Comparison of ENCODE assay signal across 8 cellular contexts in genomic region chr6:31114970-31115849, GRCh38. TPM values are rescaled to one million over a fixed set of nuclear protein-coding genes. Genes with fewer than 3 reads are reported as not detected.
A peak's percentile ranks its signal among the peaks of the same experiment; 100 is the strongest.
DNase-seq lines count a peak whose midpoint lies in the region; ATAC-seq, FAIRE-seq and TF ChIP-seq lines count a peak whose summit lies in the region.

No MANE protein-coding gene starts in this region.

- no peaks in the 10 kb centered on the region for H3K79me2 ChIP-seq in HepG2 (ENCODE audit: insufficient read depth, low read length)

- H3K9me3 Mint-ChIP-seq in immature natural killer cell = no peaks in the 10 kb centered on the region

- no peak overlapping the region for H2BK15ac ChIP-seq in mesenchymal stem cell (ENCODE audit: low read depth, poor library complexity, severe bottlenecking)

- H3K14ac ChIP-seq in mesenchymal stem cell (ENCODE audit: low read length in 2 of 2) = peak overlapping the region in 1 of 2 experiments; percentile 94

- no peak for TF ChIP-seq RAD21 in HepG2 (CRISPR knock-in tag; IDR thresholded peaks at IDR 0.05)

- CTCF ChIA-PET in HepG2 (lab: Yijun Ruan, JAX; ENCODE audit: low intra/inter-chr PET ratio, low total read pairs) = no interaction called here

- H3K36me3 Mint-ChIP-seq in immature natural killer cell = no peaks in the 10 kb centered on the region

- H3K4me1 ChIP-seq in HepG2 (ENCODE audit: insufficient read depth, low read length) (peaks cover 9% of the 10 kb centered on the region; the same call in 1 of the 2 replicates), right lobe of liver (no peaks in the 10 kb centered on the region), mesenchymal stem cell (ENCODE audit: control insufficient read depth, insufficient read depth, low read depth, low read length) (peaks cover 22% of the 10 kb centered on the region)

- no peak overlapping the region for H3K27ac ChIP-seq in HepG2 (ENCODE audit: extremely low read length, insufficient read depth, low read length)
- H3K27ac ChIP-seq in right lobe of liver = no peak overlapping the region
- H3K27ac ChIP-seq in mesenchymal stem cell (ENCODE audit: low read length, poor library complexity, severe bottlenecking) = peak overlapping the region; percentile 70

- H3K4me3 ChIP-seq in HepG2 (replicated peaks in 1 of 3; ENCODE audit: insufficient read depth in 1 of 3, low read depth in 2 of 3, low read length in 3 of 3) (no peak overlapping the region; a peak in 1 of 6 replicates), right lobe of liver (no peak overlapping the region), mesenchymal stem cell (ENCODE audit: insufficient read depth in 1 of 2, low read depth in 1 of 2, low read length in 2 of 2) (peak overlapping the region in 1 of 2 experiments; percentile 63)

- H4K8ac ChIP-seq in mesenchymal stem cell (ENCODE audit: low read length) = peak overlapping the region; percentile 33

- H3K9ac ChIP-seq in HepG2 (ENCODE audit: insufficient read depth, low read depth, low read length) = no peak overlapping the region
- peak overlapping the region; percentile 85 for H3K9ac ChIP-seq in mesenchymal stem cell (ENCODE audit: low read length)

- H3K4me3 Mint-ChIP-seq in immature natural killer cell = no peak overlapping the region

- H3K27me3 Mint-ChIP-seq in immature natural killer cell (ENCODE audit: low read depth in 3 of 3) = peaks cover 3 to 34% (median 4%) of the 10 kb centered on the region in 3 donors

- POLR2A ChIA-PET in HepG2 (lab: Yijun Ruan, JAX) = interaction anchor here (0.8 kb wide), 1 partner anchor 28 kb away, joined by 3 read pairs; no protein-coding TSS in a partner anchor

- intact Hi-C loops in HepG2 (cut with micrococcal nuclease; ENCODE audit: unreplicated experiment) (no loop called here), right lobe of liver (cut with DNase I) (no loop called here)

- 39% methylated on average over 9 of the region's 9 CpGs for WGBS in HepG2 (ENCODE audit: low lambda C conversion rate)
- WGBS in right lobe of liver (ENCODE audit: insufficient coverage, low coverage, low lambda C conversion rate, missing lambda C conversion rate) = 44% methylated on average over 8 of the region's 9 CpGs
- WGBS in mesenchymal stem cell = 81% methylated on average over 7 of the region's 9 CpGs

- no peaks in the 10 kb centered on the region for H3K4me1 Mint-ChIP-seq in immature natural killer cell

- TF ChIP-seq EP300 in HepG2 (IDR thresholded peaks at IDR 0.05; ENCODE audit: low read depth in 2 of 2, low read length in 2 of 2) = no peak
- no peak for TF ChIP-seq EP300 in HepG2 (CRISPR knock-in tag; IDR thresholded peaks at IDR 0.05; ENCODE audit: borderline replicate concordance)

- H3K4me2 ChIP-seq in HepG2 (ENCODE audit: low read depth, low read length) (0 out of 2 replicates have a peak overlapping the region, but pooled peaks have one; percentile 34), mesenchymal stem cell (ENCODE audit: low read length, poor library complexity, severe bottlenecking) (peak overlapping the region; percentile 38)

- in situ Hi-C loops in HepG2 (cut with HindIII; ENCODE audit: extremely low pct_ligation_motif_present, low pct_unique_long_range_greater_than_20kb) = no loop called here

- H3K18ac ChIP-seq in mesenchymal stem cell (ENCODE audit: low read depth in 1 of 2, low read length in 2 of 2) = peak overlapping the region; percentile 6 to 22

- H3K27me3 ChIP-seq in HepG2 (ENCODE audit: control insufficient read depth in 1 of 2, insufficient read depth in 2 of 2, low read length in 2 of 2) (peaks cover 5 to 83% of the 10 kb centered on the region in 2 experiments; a peak in 4 of 5 replicates), right lobe of liver (no peaks in the 10 kb centered on the region), mesenchymal stem cell (ENCODE audit: control insufficient read depth in 1 of 2, insufficient read depth in 1 of 2, low read length in 2 of 2) (peaks cover 8 to 12% of the 10 kb centered on the region in 2 experiments)

- H3K36me3 ChIP-seq in HepG2 (replicated peaks in 1 of 2; ENCODE audit: control insufficient read depth in 1 of 2, insufficient read depth in 2 of 2, low read length in 2 of 2) (no peaks in the 10 kb centered on the region), right lobe of liver (no peaks in the 10 kb centered on the region), mesenchymal stem cell (ENCODE audit: control insufficient read depth in 1 of 2, insufficient read depth in 2 of 2, low read depth in 1 of 2, low read length in 2 of 2) (peaks cover 0 to 12% of the 10 kb centered on the region in 2 experiments)

- H2BK5ac ChIP-seq in mesenchymal stem cell (ENCODE audit: low read depth, low read length, poor library complexity, severe bottlenecking) = peak overlapping the region; percentile 66

- peak; percentile 21; the same call in 1 of the 2 replicates for TF ChIP-seq CTCF in HepG2 (CRISPR knock-in tag; IDR thresholded peaks at IDR 0.05)
- TF ChIP-seq CTCF in right lobe of liver (IDR thresholded peaks at IDR 0.05) = no peak

- peak overlapping the region in 1 of 2 experiments; percentile 57 for H2BK12ac ChIP-seq in mesenchymal stem cell (ENCODE audit: low read length in 2 of 2)

- H2AFZ ChIP-seq in HepG2 (ENCODE audit: low read length) (no peak overlapping the region), mesenchymal stem cell (ENCODE audit: low read depth, low read length) (no peak overlapping the region)

- DNase-seq in HepG2 (ENCODE audit: low spot score) (peak; percentile 25), right lobe of liver (no peak), cerebellar cortex (ENCODE audit: low spot score) (peak; percentile 39), mesenchymal stem cell (peak; percentile 19), immature natural killer cell (no peak)

- BruUV-seq in HepG2 (replicated peaks; lab: Mats Ljungman, UMichigan) = no TSS peak

- H4K20me1 ChIP-seq in HepG2 (ENCODE audit: insufficient read depth, low read length) = no peaks in the 10 kb centered on the region

- H3K23ac ChIP-seq in mesenchymal stem cell (ENCODE audit: low read length in 2 of 2) = no peak overlapping the region

- TF ChIP-seq POLR2A in HepG2 (IDR thresholded peaks at IDR 0.05; ENCODE audit: insufficient read depth in 1 of 2, low read depth in 2 of 2, low read length in 2 of 2) (no peak), right lobe of liver (IDR thresholded peaks at IDR 0.05) (no peak)

- peak; percentile 20; the same call in 2 of the 3 replicates for ATAC-seq in HepG2
- ATAC-seq in right lobe of liver = no peak
- ATAC-seq in GM19455 (IDR thresholded peaks at IDR 0.05; ENCODE audit: unreplicated experiment) = no peak
- ATAC-seq in GM21423 (IDR thresholded peaks at IDR 0.05; ENCODE audit: unreplicated experiment) = no peak
- no peak for ATAC-seq in HG03159 (IDR thresholded peaks at IDR 0.05; ENCODE audit: unreplicated experiment)

- H3K4ac ChIP-seq in mesenchymal stem cell (ENCODE audit: low read depth in 1 of 2, low read length in 2 of 2) = peak overlapping the region; percentile 3 to 7

- H2AK5ac ChIP-seq in mesenchymal stem cell (ENCODE audit: low read length, severe bottlenecking) = peak overlapping the region; percentile 87

- no peaks in the 10 kb centered on the region for H3K9me3 ChIP-seq in HepG2 (ENCODE audit: low read length)
- no peaks in the 10 kb centered on the region for H3K9me3 ChIP-seq in right lobe of liver
- H3K9me3 ChIP-seq in mesenchymal stem cell (ENCODE audit: control insufficient read depth, low read length) = no peaks in the 10 kb centered on the region

- peak overlapping the region; percentile 34 for H2BK120ac ChIP-seq in mesenchymal stem cell (ENCODE audit: low read depth, low read length)

- peaks cover 22% of the 10 kb centered on the region for H3K79me1 ChIP-seq in mesenchymal stem cell (replicated peaks; ENCODE audit: low read length, poor library complexity, severe bottlenecking)

- peak; percentile 23 for FAIRE-seq in HepG2 (lab: Jason Lieb, UNC)

- H3K27ac Mint-ChIP-seq in immature natural killer cell = no peak overlapping the region

- peak overlapping the region; percentile 73 for H4K91ac ChIP-seq in mesenchymal stem cell (ENCODE audit: low read length)

RNA-seq across cellular contexts. Expression of gene PSORS1C1, which starts 0.6 kb away (rescaled TPM):
- 0.02 TPM in 1 of 2 replicates, not detected in the other for total RNA-seq in HepG2 (2016; rRNA removed; fragmentation: Illumina TruSeq; extraction: Trizol)
- total RNA-seq in HepG2 (2016; cell fraction: cytosol; rRNA removed; fragmentation: Illumina TruSeq; extraction: Trizol; ENCODE audit: low read depth) = not detected in 2 replicates
- not detected in 2 replicates for total RNA-seq in HepG2 (2016; cell fraction: insoluble cytoplasmic fraction; rRNA removed; fragmentation: Illumina TruSeq; extraction: Trizol)
- not detected in 2 replicates for total RNA-seq in HepG2 (2016; cell fraction: membrane; rRNA removed; fragmentation: Illumina TruSeq; extraction: Trizol)
- not detected in 2 replicates for total RNA-seq in HepG2 (2016; cell fraction: nucleus; rRNA removed; fragmentation: Illumina TruSeq; extraction: Trizol)
- 0.01 and 0.24 TPM in 2 replicates for polyA plus RNA-seq in HepG2 (2011; rRNA removed)
- not detected in 2 replicates for polyA plus RNA-seq in HepG2 (2011; cell fraction: cytosol; rRNA removed)
- polyA plus RNA-seq in HepG2 (2011; cell fraction: nucleus; rRNA removed) = 0.12 and 0.23 TPM in 2 replicates
- not detected in 2 replicates for polyA plus RNA-seq in HepG2 (2012)
- polyA plus RNA-seq in HepG2 (2016; cell fraction: cytosol; fragmentation: Illumina TruSeq; extraction: Trizol; ENCODE audit: low read depth) = not detected in 2 replicates
- not detected in 2 replicates for polyA plus RNA-seq in HepG2 (2016; cell fraction: insoluble cytoplasmic fraction; fragmentation: Illumina TruSeq; extraction: Trizol; ENCODE audit: low read depth)
- not detected in 2 replicates for polyA plus RNA-seq in HepG2 (2016; cell fraction: membrane; fragmentation: Illumina TruSeq; extraction: Trizol; ENCODE audit: low read depth)
- polyA plus RNA-seq in HepG2 (2016; cell fraction: nucleus; fragmentation: Illumina TruSeq; extraction: Trizol; ENCODE audit: insufficient read depth, low read depth) = not detected in 2 replicates
- 13.6 TPM in 1 of 2 replicates, not detected in the other for polyA minus RNA-seq in HepG2 (2011; rRNA and poly(A)+ RNA removed; ENCODE audit: low replicate concordance)
- polyA minus RNA-seq in HepG2 (2011; cell fraction: cytosol; rRNA and poly(A)+ RNA removed) = not detected in 2 replicates
- 0.13 and 0.25 TPM in 2 replicates for polyA minus RNA-seq in HepG2 (2011; cell fraction: nucleus; rRNA and poly(A)+ RNA removed)
- under 1 TPM in 2 of 6 experiments, not detected in 4; 0.07 to 0.42 TPM for total RNA-seq in right lobe of liver
- 0.40 TPM for polyA plus RNA-seq in mesenchymal stem cell (2013, experiment 1 of 2)
- polyA plus RNA-seq in mesenchymal stem cell (2013, experiment 2 of 2) = 0.68 TPM
- polyA plus RNA-seq in immature natural killer cell = not detected

RNA-seq across cellular contexts. Expression of gene C6orf15, which starts 2.8 kb away (rescaled TPM):
- total RNA-seq in HepG2 (2016; rRNA removed; fragmentation: Illumina TruSeq; extraction: Trizol) (not detected in 2 replicates), right lobe of liver (not detected)
- total RNA-seq in HepG2 (2016; cell fraction: cytosol; rRNA removed; fragmentation: Illumina TruSeq; extraction: Trizol; ENCODE audit: low read depth) = not detected in 2 replicates
- not detected in 2 replicates for total RNA-seq in HepG2 (2016; cell fraction: insoluble cytoplasmic fraction; rRNA removed; fragmentation: Illumina TruSeq; extraction: Trizol)
- total RNA-seq in HepG2 (2016; cell fraction: membrane; rRNA removed; fragmentation: Illumina TruSeq; extraction: Trizol) = not detected in 2 replicates
- not detected in 2 replicates for total RNA-seq in HepG2 (2016; cell fraction: nucleus; rRNA removed; fragmentation: Illumina TruSeq; extraction: Trizol)
- polyA plus RNA-seq in HepG2 (2011; rRNA removed) (not detected in 2 replicates), immature natural killer cell (not detected)
- not detected in 2 replicates for polyA plus RNA-seq in HepG2 (2011; cell fraction: cytosol; rRNA removed)
- not detected in 2 replicates for polyA plus RNA-seq in HepG2 (2011; cell fraction: nucleus; rRNA removed)
- not detected in 2 replicates for polyA plus RNA-seq in HepG2 (2012)
- polyA plus RNA-seq in HepG2 (2016; cell fraction: cytosol; fragmentation: Illumina TruSeq; extraction: Trizol; ENCODE audit: low read depth) = not detected in 2 replicates
- polyA plus RNA-seq in HepG2 (2016; cell fraction: insoluble cytoplasmic fraction; fragmentation: Illumina TruSeq; extraction: Trizol; ENCODE audit: low read depth) = not detected in 2 replicates
- not detected in 2 replicates for polyA plus RNA-seq in HepG2 (2016; cell fraction: membrane; fragmentation: Illumina TruSeq; extraction: Trizol; ENCODE audit: low read depth)
- polyA plus RNA-seq in HepG2 (2016; cell fraction: nucleus; fragmentation: Illumina TruSeq; extraction: Trizol; ENCODE audit: insufficient read depth, low read depth) = not detected in 2 replicates
- polyA minus RNA-seq in HepG2 (2011; rRNA and poly(A)+ RNA removed; ENCODE audit: low replicate concordance) = not detected in 2 replicates
- not detected in 2 replicates for polyA minus RNA-seq in HepG2 (2011; cell fraction: cytosol; rRNA and poly(A)+ RNA removed)
- polyA minus RNA-seq in HepG2 (2011; cell fraction: nucleus; rRNA and poly(A)+ RNA removed) = not detected in 2 replicates
- polyA plus RNA-seq in mesenchymal stem cell (2013, experiment 1 of 2) = not detected
- not detected for polyA plus RNA-seq in mesenchymal stem cell (2013, experiment 2 of 2)

RNA-seq across cellular contexts. Expression of gene CDSN, which starts 5.0 kb away (rescaled TPM):
- total RNA-seq in HepG2 (2016; rRNA removed; fragmentation: Illumina TruSeq; extraction: Trizol) = not detected in 2 replicates
- total RNA-seq in HepG2 (2016; cell fraction: cytosol; rRNA removed; fragmentation: Illumina TruSeq; extraction: Trizol; ENCODE audit: low read depth) = not detected in 2 replicates
- not detected in 2 replicates for total RNA-seq in HepG2 (2016; cell fraction: insoluble cytoplasmic fraction; rRNA removed; fragmentation: Illumina TruSeq; extraction: Trizol)
- total RNA-seq in HepG2 (2016; cell fraction: membrane; rRNA removed; fragmentation: Illumina TruSeq; extraction: Trizol) = not detected in 2 replicates
- not detected in 2 replicates for total RNA-seq in HepG2 (2016; cell fraction: nucleus; rRNA removed; fragmentation: Illumina TruSeq; extraction: Trizol)
- not detected in 2 replicates for polyA plus RNA-seq in HepG2 (2011; rRNA removed)
- not detected in 2 replicates for polyA plus RNA-seq in HepG2 (2011; cell fraction: cytosol; rRNA removed)
- polyA plus RNA-seq in HepG2 (2011; cell fraction: nucleus; rRNA removed) = not detected in 2 replicates
- not detected in 2 replicates for polyA plus RNA-seq in HepG2 (2012)
- not detected in 2 replicates for polyA plus RNA-seq in HepG2 (2016; cell fraction: cytosol; fragmentation: Illumina TruSeq; extraction: Trizol; ENCODE audit: low read depth)
- polyA plus RNA-seq in HepG2 (2016; cell fraction: insoluble cytoplasmic fraction; fragmentation: Illumina TruSeq; extraction: Trizol; ENCODE audit: low read depth) = not detected in 2 replicates
- not detected in 2 replicates for polyA plus RNA-seq in HepG2 (2016; cell fraction: membrane; fragmentation: Illumina TruSeq; extraction: Trizol; ENCODE audit: low read depth)
- polyA plus RNA-seq in HepG2 (2016; cell fraction: nucleus; fragmentation: Illumina TruSeq; extraction: Trizol; ENCODE audit: insufficient read depth, low read depth) = not detected in 2 replicates
- polyA minus RNA-seq in HepG2 (2011; rRNA and poly(A)+ RNA removed; ENCODE audit: low replicate concordance) = 0.07 TPM in 1 of 2 replicates, not detected in the other
- not detected in 2 replicates for polyA minus RNA-seq in HepG2 (2011; cell fraction: cytosol; rRNA and poly(A)+ RNA removed)
- not detected in 2 replicates for polyA minus RNA-seq in HepG2 (2011; cell fraction: nucleus; rRNA and poly(A)+ RNA removed)
- total RNA-seq in right lobe of liver = not detected
- not detected for polyA plus RNA-seq in mesenchymal stem cell (2013, experiment 1 of 2)
- polyA plus RNA-seq in mesenchymal stem cell (2013, experiment 2 of 2) = not detected
- polyA plus RNA-seq in immature natural killer cell = not detected

RNA-seq across cellular contexts. Expression of gene PSORS1C2, which starts 23.7 kb away (rescaled TPM):
- total RNA-seq in HepG2 (2016; rRNA removed; fragmentation: Illumina TruSeq; extraction: Trizol) (not detected in 2 replicates), right lobe of liver (not detected)
- not detected in 2 replicates for total RNA-seq in HepG2 (2016; cell fraction: cytosol; rRNA removed; fragmentation: Illumina TruSeq; extraction: Trizol; ENCODE audit: low read depth)
- total RNA-seq in HepG2 (2016; cell fraction: insoluble cytoplasmic fraction; rRNA removed; fragmentation: Illumina TruSeq; extraction: Trizol) = not detected in 2 replicates
- total RNA-seq in HepG2 (2016; cell fraction: membrane; rRNA removed; fragmentation: Illumina TruSeq; extraction: Trizol) = not detected in 2 replicates
- total RNA-seq in HepG2 (2016; cell fraction: nucleus; rRNA removed; fragmentation: Illumina TruSeq; extraction: Trizol) = not detected in 2 replicates
- polyA plus RNA-seq in HepG2 (2011; rRNA removed) (not detected in 2 replicates), immature natural killer cell (not detected)
- polyA plus RNA-seq in HepG2 (2011; cell fraction: cytosol; rRNA removed) = not detected in 2 replicates
- polyA plus RNA-seq in HepG2 (2011; cell fraction: nucleus; rRNA removed) = not detected in 2 replicates
- polyA plus RNA-seq in HepG2 (2012) = not detected in 2 replicates
- polyA plus RNA-seq in HepG2 (2016; cell fraction: cytosol; fragmentation: Illumina TruSeq; extraction: Trizol; ENCODE audit: low read depth) = not detected in 2 replicates
- not detected in 2 replicates for polyA plus RNA-seq in HepG2 (2016; cell fraction: insoluble cytoplasmic fraction; fragmentation: Illumina TruSeq; extraction: Trizol; ENCODE audit: low read depth)
- polyA plus RNA-seq in HepG2 (2016; cell fraction: membrane; fragmentation: Illumina TruSeq; extraction: Trizol; ENCODE audit: low read depth) = not detected in 2 replicates
- polyA plus RNA-seq in HepG2 (2016; cell fraction: nucleus; fragmentation: Illumina TruSeq; extraction: Trizol; ENCODE audit: insufficient read depth, low read depth) = not detected in 2 replicates
- not detected in 2 replicates for polyA minus RNA-seq in HepG2 (2011; rRNA and poly(A)+ RNA removed; ENCODE audit: low replicate concordance)
- not detected in 2 replicates for polyA minus RNA-seq in HepG2 (2011; cell fraction: cytosol; rRNA and poly(A)+ RNA removed)
- polyA minus RNA-seq in HepG2 (2011; cell fraction: nucleus; rRNA and poly(A)+ RNA removed) = not detected in 2 replicates
- not detected for polyA plus RNA-seq in mesenchymal stem cell (2013, experiment 1 of 2)
- polyA plus RNA-seq in mesenchymal stem cell (2013, experiment 2 of 2) = not detected

RNA-seq across cellular contexts. Expression of gene CCHCR1, which starts 42.4 kb away (rescaled TPM):
- total RNA-seq in HepG2 (2016; rRNA removed; fragmentation: Illumina TruSeq; extraction: Trizol) (20.2 and 28.2 TPM in 2 replicates), right lobe of liver (1 to 10 TPM; 6.0 to 9.1 (median 8.0) TPM)
- total RNA-seq in HepG2 (2016; cell fraction: cytosol; rRNA removed; fragmentation: Illumina TruSeq; extraction: Trizol; ENCODE audit: low read depth) = 5.6 and 7.6 TPM in 2 replicates
- total RNA-seq in HepG2 (2016; cell fraction: insoluble cytoplasmic fraction; rRNA removed; fragmentation: Illumina TruSeq; extraction: Trizol) = 19.0 and 29.4 TPM in 2 replicates
- 10.6 and 11.4 TPM in 2 replicates for total RNA-seq in HepG2 (2016; cell fraction: membrane; rRNA removed; fragmentation: Illumina TruSeq; extraction: Trizol)
- 20.5 and 26.7 TPM in 2 replicates for total RNA-seq in HepG2 (2016; cell fraction: nucleus; rRNA removed; fragmentation: Illumina TruSeq; extraction: Trizol)
- polyA plus RNA-seq in HepG2 (2011; rRNA removed) (14.6 and 17.2 TPM in 2 replicates), immature natural killer cell (1 to 10 TPM in 2 of 3 donors, under 1 TPM in 1; 0.42 to 6.1 (median 4.8) TPM)
- polyA plus RNA-seq in HepG2 (2011; cell fraction: cytosol; rRNA removed) = 8.4 and 14.3 TPM in 2 replicates
- 49.5 and 64.7 TPM in 2 replicates for polyA plus RNA-seq in HepG2 (2011; cell fraction: nucleus; rRNA removed)
- polyA plus RNA-seq in HepG2 (2012) = 12.0 and 18.0 TPM in 2 replicates
- 2.7 and 2.8 TPM in 2 replicates for polyA plus RNA-seq in HepG2 (2016; cell fraction: cytosol; fragmentation: Illumina TruSeq; extraction: Trizol; ENCODE audit: low read depth)
- polyA plus RNA-seq in HepG2 (2016; cell fraction: insoluble cytoplasmic fraction; fragmentation: Illumina TruSeq; extraction: Trizol; ENCODE audit: low read depth) = 16.4 and 20.5 TPM in 2 replicates
- 7.8 and 8.1 TPM in 2 replicates for polyA plus RNA-seq in HepG2 (2016; cell fraction: membrane; fragmentation: Illumina TruSeq; extraction: Trizol; ENCODE audit: low read depth)
- 72.2 and 76.1 TPM in 2 replicates for polyA plus RNA-seq in HepG2 (2016; cell fraction: nucleus; fragmentation: Illumina TruSeq; extraction: Trizol; ENCODE audit: insufficient read depth, low read depth)
- 12.4 and 20.4 TPM in 2 replicates for polyA minus RNA-seq in HepG2 (2011; rRNA and poly(A)+ RNA removed; ENCODE audit: low replicate concordance)
- polyA minus RNA-seq in HepG2 (2011; cell fraction: cytosol; rRNA and poly(A)+ RNA removed) = 3.7 and 6.5 TPM in 2 replicates
- 19.4 and 23.5 TPM in 2 replicates for polyA minus RNA-seq in HepG2 (2011; cell fraction: nucleus; rRNA and poly(A)+ RNA removed)
- polyA plus RNA-seq in mesenchymal stem cell (2013, experiment 1 of 2) = 4.9 TPM
- 4.5 TPM for polyA plus RNA-seq in mesenchymal stem cell (2013, experiment 2 of 2)

Comparison
In these comparisons a context has a peak if more than half of its experiments do, and no peak if none do; other contexts are left out.
1. DNase-seq: peak in HepG2 (single experiment), cerebellar cortex (single experiment) and mesenchymal stem cell (single experiment); none in right lobe of liver (0 of 3) and immature natural killer cell (0 of 3).